In genomic region chr2:37011126-37011525, GRCh38 we compare ENCODE assay signal across 14 cellular contexts. TPM values are rescaled to one million over a fixed set of nuclear protein-coding genes. Genes with fewer than 3 reads are reported as not detected.
DNase-seq lines count a peak whose midpoint lies in the region; ATAC-seq and TF ChIP-seq lines count a peak whose summit lies in the region.
"Had no signal": no experiment of that assay in that cellular context is flagged by ENCODE, and none has a peak within 500 bp of the region (broad histone marks: within the 10 kb centered on the region; RNA-seq: fewer than 3 reads in every experiment).

No MANE protein-coding gene starts in this region.

- peaks cover 68% of the 10 kb centered on the region for H3K36me3 Mint-ChIP-seq in activated T-cell treated with anti-CD3 and anti-CD28 coated beads, Interleukin-2, amount 50 U/mL, for 24 hours (ENCODE audit: low read depth)
- peaks cover 19% of the 10 kb centered on the region for H3K36me3 Mint-ChIP-seq in memory B cell

- ATAC-seq in GM21737 (IDR thresholded peaks at IDR 0.05; ENCODE audit: unreplicated experiment) (peak; percentile 52), memory B cell (ENCODE audit: low read depth) (peak; percentile 68), left colon (no peak)
- ATAC-seq: activated CD4-positive, CD25-positive, alpha-beta regulatory T cell treated with anti-CD3 and anti-CD28 coated beads, Interleukin-2, amount 50 U/mL, for 24 hours; activated T-cell treated with anti-CD3 and anti-CD28 coated beads, Interleukin-2, amount 50 U/mL, for 4 hours had no signal

- no peak for DNase-seq in activated T-cell treated with anti-CD3 and anti-CD28 coated beads, Interleukin-2, amount 50 U/mL, for 24 hours
- DNase-seq in activated T-cell treated with anti-CD3 and anti-CD28 coated beads for 4 hours (no peak), NCI-H526 (lab: John Stamatoyannopoulos, UW) (peak; percentile 13 to 58), memory B cell (ENCODE audit: low spot score in 2 of 2) (peak; percentile 14 to 16), DMS53 treated with DMSO at 0.1 percent for 48 hours (lab: John Stamatoyannopoulos, UW; ENCODE audit: unreplicated experiment) (no peak), osteoblast (ENCODE audit: insufficient read length, low spot score, missing footprints) (no peak), left colon (no peak)
- DNase-seq: activated T-cell treated with anti-CD3 and anti-CD28 coated beads, Interleukin-2, amount 50 U/mL, for 4 hours; NCI-H2081 treated with DMSO at 0.1 percent for 48 hours; NK-92 treated with Interleukin-12 subunit alpha and Interleukin-12 subunit beta, amount 100 ng/mL, for 24 hours; upper lobe of left lung had no signal

- peaks cover 28% of the 10 kb centered on the region for H3K36me3 ChIP-seq in osteoblast (ENCODE audit: insufficient read depth, low read length)

- no peak for TF ChIP-seq CTCF in osteoblast (IDR thresholded peaks at IDR 0.05; ENCODE audit: extremely low read depth, low read depth, low read length)

- no peaks in the 10 kb centered on the region for H3K9me3 Mint-ChIP-seq in activated T-cell treated with anti-CD3 and anti-CD28 coated beads, Interleukin-2, amount 50 U/mL, for 24 hours
- no peaks in the 10 kb centered on the region for H3K9me3 Mint-ChIP-seq in memory B cell
- H3K9me3 Mint-ChIP-seq: activated T-cell treated with anti-CD3 and anti-CD28 coated beads, Interleukin-2, amount 50 U/mL, for 4 hours had no signal

- H3K27ac ChIP-seq in osteoblast (ENCODE audit: low read depth, low read length): no peak overlapping the region
- H3K27ac ChIP-seq: HL-60, upper lobe of left lung had no signal

- peaks cover 11% of the 10 kb centered on the region for H3K4me1 Mint-ChIP-seq in activated T-cell treated with anti-CD3 and anti-CD28 coated beads, Interleukin-2, amount 50 U/mL, for 24 hours (ENCODE audit: low read depth)
- peaks cover 25% of the 10 kb centered on the region for H3K4me1 Mint-ChIP-seq in memory B cell

- H3K4me2 ChIP-seq in osteoblast (ENCODE audit: insufficient read depth, low read length): no peak overlapping the region

- no peaks in the 10 kb centered on the region for H3K9me3 ChIP-seq in osteoblast (ENCODE audit: low read depth, low read length)
- H3K9me3 ChIP-seq: upper lobe of left lung had no signal

- H3K27me3 Mint-ChIP-seq in activated T-cell treated with anti-CD3 and anti-CD28 coated beads, Interleukin-2, amount 50 U/mL, for 24 hours: no peaks in the 10 kb centered on the region
- H3K27me3 Mint-ChIP-seq in memory B cell: no peaks in the 10 kb centered on the region

- no peaks in the 10 kb centered on the region for H3K79me2 ChIP-seq in osteoblast (ENCODE audit: insufficient read depth, low read length)

- H4K20me1 ChIP-seq in osteoblast (ENCODE audit: insufficient read depth, low read length): no peaks in the 10 kb centered on the region

- H3K27ac Mint-ChIP-seq in activated T-cell treated with anti-CD3 and anti-CD28 coated beads, Interleukin-2, amount 50 U/mL, for 24 hours: peak overlapping the region; percentile 32
- H3K27ac Mint-ChIP-seq in memory B cell: peak overlapping the region; percentile 48

- no peak overlapping the region for H3K4me3 Mint-ChIP-seq in activated T-cell treated with anti-CD3 and anti-CD28 coated beads, Interleukin-2, amount 50 U/mL, for 24 hours
- peak overlapping the region; percentile 67 for H3K4me3 Mint-ChIP-seq in memory B cell
- H3K4me3 Mint-ChIP-seq: activated T-cell treated with anti-CD3 and anti-CD28 coated beads, Interleukin-2, amount 50 U/mL, for 4 hours had no signal

- H3K4me1 ChIP-seq in osteoblast (ENCODE audit: insufficient read depth, low read length): no peaks in the 10 kb centered on the region
- H3K4me1 ChIP-seq: upper lobe of left lung had no signal

- intact Hi-C loops in left colon (cut with DNase I, micrococcal nuclease): no loop called here

- H2AFZ ChIP-seq in osteoblast (ENCODE audit: low read length): no peak overlapping the region

- H3K4me3 ChIP-seq in osteoblast (ENCODE audit: insufficient read depth, low read length): no peak overlapping the region
- H3K4me3 ChIP-seq: upper lobe of left lung had no signal

- no peaks in the 10 kb centered on the region for H3K27me3 ChIP-seq in osteoblast (ENCODE audit: insufficient read depth, low read length)
- H3K27me3 ChIP-seq: upper lobe of left lung had no signal

RNA-seq across cellular contexts. Expression of gene STRN, which starts 44.8 kb away (rescaled TPM):
- total RNA-seq in osteoblast (21.4 and 25.0 TPM in 2 replicates), left colon (10 to 100 TPM; 36.8 to 45.8 TPM)

Comparison
In these comparisons a context has a peak if more than half of its experiments do, and no peak if none do; other contexts are left out.
1. DNase-seq: peak in NCI-H526 (2 of 2) and memory B cell (2 of 2); none in activated T-cell treated with anti-CD3 and anti-CD28 coated beads, Interleukin-2, amount 50 U/mL, for 24 hours (single experiment), activated T-cell treated with anti-CD3 and anti-CD28 coated beads for 4 hours (single experiment), DMS53 treated with DMSO at 0.1 percent for 48 hours (single experiment), osteoblast (single experiment) and left colon (0 of 2).